1 cellular context compared by ENCODE assay signal in the genomic region with DNA sequence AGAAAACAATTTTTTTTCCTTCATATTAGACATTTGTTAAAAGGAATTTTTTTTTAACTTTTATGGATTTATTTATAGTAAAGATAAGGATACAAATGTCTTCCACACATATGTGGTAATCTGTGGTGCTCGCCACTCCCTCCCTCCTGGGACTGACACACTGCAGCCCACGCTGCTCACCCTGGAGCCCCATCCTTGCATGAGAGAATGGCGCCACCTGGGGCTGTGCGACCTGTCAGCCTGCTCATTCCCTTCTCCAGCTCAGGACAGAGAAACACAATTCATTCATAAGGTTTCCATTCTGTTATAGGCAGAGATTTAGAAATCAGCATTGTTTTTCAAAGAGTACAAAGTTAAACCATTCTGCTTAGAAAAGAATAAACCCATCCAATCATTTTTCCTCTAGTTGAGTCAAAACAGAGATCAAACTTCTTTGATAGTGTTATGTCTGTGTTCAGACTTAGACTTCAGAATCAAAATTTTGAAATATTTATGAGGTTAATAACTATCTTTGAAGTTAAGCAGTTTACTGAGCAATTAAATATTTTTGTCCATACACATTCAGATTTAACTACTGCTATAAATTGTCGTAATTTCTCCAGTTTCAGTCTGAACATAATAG.
TF ChIP-seq lines count a peak whose summit lies in the region.

No MANE protein-coding gene starts in this region.

TF ChIP-seq in HepG2, 621 proteins besides CTCF, POLR2A, EP300 and RAD21 (continued from another document and continues in another):
- TF ChIP-seq CHD2 (IDR thresholded peaks at IDR 0.05; ENCODE audit: low read depth, low read length) = no peak
- TF ChIP-seq NR1H2 (CRISPR knock-in tag; IDR thresholded peaks at IDR 0.05; ENCODE audit: borderline replicate concordance, low read depth) = no peak
- TF ChIP-seq, protein P1, sequence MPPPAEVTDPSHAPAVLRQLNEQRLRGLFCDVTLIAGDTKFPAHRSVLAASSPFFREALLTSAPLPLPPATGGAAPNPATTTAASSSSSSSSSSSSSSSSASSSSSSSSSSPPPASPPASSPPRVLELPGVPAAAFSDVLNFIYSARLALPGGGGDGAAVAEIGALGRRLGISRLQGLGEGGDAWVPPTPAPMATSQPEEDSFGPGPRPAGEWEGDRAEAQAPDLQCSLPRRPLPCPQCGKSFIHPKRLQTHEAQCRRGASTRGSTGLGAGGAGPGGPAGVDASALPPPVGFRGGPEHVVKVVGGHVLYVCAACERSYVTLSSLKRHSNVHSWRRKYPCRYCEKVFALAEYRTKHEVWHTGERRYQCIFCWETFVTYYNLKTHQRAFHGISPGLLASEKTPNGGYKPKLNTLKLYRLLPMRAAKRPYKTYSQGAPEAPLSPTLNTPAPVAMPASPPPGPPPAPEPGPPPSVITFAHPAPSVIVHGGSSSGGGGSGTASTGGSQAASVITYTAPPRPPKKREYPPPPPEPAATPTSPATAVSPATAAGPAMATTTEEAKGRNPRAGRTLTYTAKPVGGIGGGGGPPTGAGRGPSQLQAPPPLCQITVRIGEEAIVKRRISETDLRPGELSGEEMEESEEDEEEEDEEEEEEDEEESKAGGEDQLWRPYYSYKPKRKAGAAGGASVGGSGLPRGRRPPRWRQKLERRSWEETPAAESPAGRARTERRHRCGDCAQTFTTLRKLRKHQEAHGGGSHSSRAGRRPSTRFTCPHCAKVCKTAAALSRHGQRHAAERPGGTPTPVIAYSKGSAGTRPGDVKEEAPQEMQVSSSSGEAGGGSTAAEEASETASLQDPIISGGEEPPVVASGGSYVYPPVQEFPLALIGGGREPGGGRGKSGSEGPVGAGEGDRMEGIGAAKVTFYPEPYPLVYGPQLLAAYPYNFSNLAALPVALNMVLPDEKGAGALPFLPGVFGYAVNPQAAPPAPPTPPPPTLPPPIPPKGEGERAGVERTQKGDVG (CRISPR knock-in tag; IDR thresholded peaks at IDR 0.05; ENCODE audit: borderline replicate concordance) = no peak
- no peak for TF ChIP-seq KLF13 (CRISPR knock-in tag; IDR thresholded peaks at IDR 0.05)
- no peak for TF ChIP-seq ZNF234 (CRISPR knock-in tag; conservative IDR thresholded peaks at IDR 0.05)
- no peak for TF ChIP-seq MIER2 (CRISPR knock-in tag; IDR thresholded peaks at IDR 0.05)
- TF ChIP-seq ZBTB8A (CRISPR knock-in tag; IDR thresholded peaks at IDR 0.05; ENCODE audit: borderline replicate concordance, low read depth) = no peak
- no peak for TF ChIP-seq MAFK (conservative IDR thresholded peaks at IDR 0.05 in 1 of 2, IDR thresholded peaks at IDR 0.05 in 1 of 2; ENCODE audit: low read length in 2 of 2)
- no peak for TF ChIP-seq CREBL2 (CRISPR knock-in tag; IDR thresholded peaks at IDR 0.05; ENCODE audit: borderline replicate concordance)
- TF ChIP-seq KDM2A (CRISPR knock-in tag; IDR thresholded peaks at IDR 0.05; ENCODE audit: borderline replicate concordance, low read depth) = peak; percentile 67; the same call in 1 of the 2 replicates
- no peak for TF ChIP-seq TMF1 (CRISPR knock-in tag; IDR thresholded peaks at IDR 0.05; ENCODE audit: low read depth)
- no peak for TF ChIP-seq GPN1 (CRISPR knock-in tag; IDR thresholded peaks at IDR 0.05; ENCODE audit: borderline replicate concordance)
- no peak for TF ChIP-seq PRDM15 (CRISPR knock-in tag; IDR thresholded peaks at IDR 0.05)
- no peak for TF ChIP-seq ZNF256 (CRISPR knock-in tag; conservative IDR thresholded peaks at IDR 0.05)
- no peak for TF ChIP-seq ZMYM4 (CRISPR knock-in tag; IDR thresholded peaks at IDR 0.05)
- no peak for TF ChIP-seq NFATC3 (CRISPR knock-in tag; IDR thresholded peaks at IDR 0.05)
- no peak for TF ChIP-seq RFXAP (CRISPR knock-in tag; IDR thresholded peaks at IDR 0.05; ENCODE audit: borderline replicate concordance)
- no peak for TF ChIP-seq ZSCAN20 (CRISPR knock-in tag; IDR thresholded peaks at IDR 0.05; ENCODE audit: borderline replicate concordance)
- TF ChIP-seq ZFP36L2 (CRISPR knock-in tag; IDR thresholded peaks at IDR 0.05) = no peak
- TF ChIP-seq, protein P2, sequence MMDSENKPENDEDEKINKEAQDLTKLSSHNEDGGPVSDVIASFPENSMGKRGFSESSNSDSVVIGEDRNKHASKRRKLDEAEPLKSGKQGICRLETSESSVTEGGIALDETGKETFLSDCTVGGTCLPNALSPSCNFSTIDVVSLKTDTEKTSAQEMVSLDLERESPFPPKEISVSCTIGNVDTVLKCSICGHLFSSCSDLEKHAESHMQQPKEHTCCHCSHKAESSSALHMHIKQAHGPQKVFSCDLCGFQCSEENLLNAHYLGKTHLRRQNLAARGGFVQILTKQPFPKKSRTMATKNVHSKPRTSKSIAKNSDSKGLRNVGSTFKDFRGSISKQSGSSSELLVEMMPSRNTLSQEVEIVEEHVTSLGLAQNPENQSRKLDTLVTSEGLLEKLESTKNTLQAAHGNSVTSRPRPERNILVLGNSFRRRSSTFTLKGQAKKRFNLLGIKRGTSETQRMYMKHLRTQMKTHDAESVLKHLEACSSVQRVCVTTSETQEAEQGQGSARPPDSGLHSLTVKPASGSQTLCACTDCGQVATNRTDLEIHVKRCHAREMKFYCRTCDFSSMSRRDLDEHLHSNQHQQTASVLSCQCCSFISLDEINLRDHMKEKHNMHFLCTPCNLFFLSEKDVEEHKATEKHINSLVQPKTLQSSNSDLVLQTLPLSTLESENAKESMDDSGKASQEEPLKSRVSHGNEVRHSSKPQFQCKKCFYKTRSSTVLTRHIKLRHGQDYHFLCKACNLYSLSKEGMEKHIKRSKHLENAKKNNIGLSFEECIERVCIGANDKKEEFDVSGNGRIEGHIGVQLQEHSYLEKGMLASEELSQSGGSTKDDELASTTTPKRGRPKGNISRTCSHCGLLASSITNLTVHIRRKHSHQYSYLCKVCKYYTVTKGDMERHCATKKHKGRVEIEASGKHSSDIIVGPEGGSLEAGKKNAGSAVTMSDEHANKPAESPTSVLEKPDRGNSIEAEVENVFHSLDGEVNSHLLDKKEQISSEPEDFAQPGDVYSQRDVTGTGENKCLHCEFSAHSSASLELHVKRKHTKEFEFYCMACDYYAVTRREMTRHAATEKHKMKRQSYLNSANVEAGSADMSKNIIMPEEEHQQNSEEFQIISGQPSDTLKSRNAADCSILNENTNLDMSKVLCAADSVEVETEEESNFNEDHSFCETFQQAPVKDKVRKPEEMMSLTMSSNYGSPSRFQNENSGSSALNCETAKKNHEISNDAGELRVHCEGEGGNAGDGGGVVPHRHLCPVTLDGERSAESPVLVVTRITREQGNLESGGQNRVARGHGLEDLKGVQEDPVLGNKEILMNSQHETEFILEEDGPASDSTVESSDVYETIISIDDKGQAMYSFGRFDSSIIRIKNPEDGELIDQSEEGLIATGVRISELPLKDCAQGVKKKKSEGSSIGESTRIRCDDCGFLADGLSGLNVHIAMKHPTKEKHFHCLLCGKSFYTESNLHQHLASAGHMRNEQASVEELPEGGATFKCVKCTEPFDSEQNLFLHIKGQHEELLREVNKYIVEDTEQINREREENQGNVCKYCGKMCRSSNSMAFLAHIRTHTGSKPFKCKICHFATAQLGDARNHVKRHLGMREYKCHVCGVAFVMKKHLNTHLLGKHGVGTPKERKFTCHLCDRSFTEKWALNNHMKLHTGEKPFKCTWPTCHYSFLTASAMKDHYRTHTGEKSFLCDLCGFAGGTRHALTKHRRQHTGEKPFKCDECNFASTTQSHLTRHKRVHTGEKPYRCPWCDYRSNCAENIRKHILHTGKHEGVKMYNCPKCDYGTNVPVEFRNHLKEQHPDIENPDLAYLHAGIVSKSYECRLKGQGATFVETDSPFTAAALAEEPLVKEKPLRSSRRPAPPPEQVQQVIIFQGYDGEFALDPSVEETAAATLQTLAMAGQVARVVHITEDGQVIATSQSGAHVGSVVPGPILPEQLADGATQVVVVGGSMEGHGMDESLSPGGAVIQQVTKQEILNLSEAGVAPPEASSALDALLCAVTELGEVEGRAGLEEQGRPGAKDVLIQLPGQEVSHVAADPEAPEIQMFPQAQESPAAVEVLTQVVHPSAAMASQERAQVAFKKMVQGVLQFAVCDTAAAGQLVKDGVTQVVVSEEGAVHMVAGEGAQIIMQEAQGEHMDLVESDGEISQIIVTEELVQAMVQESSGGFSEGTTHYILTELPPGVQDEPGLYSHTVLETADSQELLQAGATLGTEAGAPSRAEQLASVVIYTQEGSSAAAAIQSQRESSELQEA (CRISPR knock-in tag; IDR thresholded peaks at IDR 0.05; ENCODE audit: not compliant biosample characterization) = no peak
- no peak for TF ChIP-seq ZNF124 (CRISPR knock-in tag; IDR thresholded peaks at IDR 0.05)
- TF ChIP-seq ZNF484 (CRISPR knock-in tag; IDR thresholded peaks at IDR 0.05; ENCODE audit: borderline replicate concordance, low read depth) = no peak
- no peak for TF ChIP-seq ESRRA (CRISPR knock-in tag; IDR thresholded peaks at IDR 0.05; ENCODE audit: low read depth)
- no peak for TF ChIP-seq TBX2 (CRISPR knock-in tag; IDR thresholded peaks at IDR 0.05; ENCODE audit: borderline replicate concordance)
- TF ChIP-seq MTERF4 (CRISPR knock-in tag; IDR thresholded peaks at IDR 0.05) = no peak
- TF ChIP-seq KLF16 (CRISPR knock-in tag; IDR thresholded peaks at IDR 0.05) = no peak
- no peak for TF ChIP-seq ZNF878 (CRISPR knock-in tag; IDR thresholded peaks at IDR 0.05)
- 0 out of 2 replicates have a peak, but pooled peaks have one; percentile 39 for TF ChIP-seq ZKSCAN8 (CRISPR knock-in tag; IDR thresholded peaks at IDR 0.05; ENCODE audit: borderline replicate concordance)
- TF ChIP-seq ZNF713 (CRISPR knock-in tag; IDR thresholded peaks at IDR 0.05) = no peak
- no peak for TF ChIP-seq ZNF383 (CRISPR knock-in tag; IDR thresholded peaks at IDR 0.05; ENCODE audit: borderline replicate concordance)
- TF ChIP-seq, protein P3, sequence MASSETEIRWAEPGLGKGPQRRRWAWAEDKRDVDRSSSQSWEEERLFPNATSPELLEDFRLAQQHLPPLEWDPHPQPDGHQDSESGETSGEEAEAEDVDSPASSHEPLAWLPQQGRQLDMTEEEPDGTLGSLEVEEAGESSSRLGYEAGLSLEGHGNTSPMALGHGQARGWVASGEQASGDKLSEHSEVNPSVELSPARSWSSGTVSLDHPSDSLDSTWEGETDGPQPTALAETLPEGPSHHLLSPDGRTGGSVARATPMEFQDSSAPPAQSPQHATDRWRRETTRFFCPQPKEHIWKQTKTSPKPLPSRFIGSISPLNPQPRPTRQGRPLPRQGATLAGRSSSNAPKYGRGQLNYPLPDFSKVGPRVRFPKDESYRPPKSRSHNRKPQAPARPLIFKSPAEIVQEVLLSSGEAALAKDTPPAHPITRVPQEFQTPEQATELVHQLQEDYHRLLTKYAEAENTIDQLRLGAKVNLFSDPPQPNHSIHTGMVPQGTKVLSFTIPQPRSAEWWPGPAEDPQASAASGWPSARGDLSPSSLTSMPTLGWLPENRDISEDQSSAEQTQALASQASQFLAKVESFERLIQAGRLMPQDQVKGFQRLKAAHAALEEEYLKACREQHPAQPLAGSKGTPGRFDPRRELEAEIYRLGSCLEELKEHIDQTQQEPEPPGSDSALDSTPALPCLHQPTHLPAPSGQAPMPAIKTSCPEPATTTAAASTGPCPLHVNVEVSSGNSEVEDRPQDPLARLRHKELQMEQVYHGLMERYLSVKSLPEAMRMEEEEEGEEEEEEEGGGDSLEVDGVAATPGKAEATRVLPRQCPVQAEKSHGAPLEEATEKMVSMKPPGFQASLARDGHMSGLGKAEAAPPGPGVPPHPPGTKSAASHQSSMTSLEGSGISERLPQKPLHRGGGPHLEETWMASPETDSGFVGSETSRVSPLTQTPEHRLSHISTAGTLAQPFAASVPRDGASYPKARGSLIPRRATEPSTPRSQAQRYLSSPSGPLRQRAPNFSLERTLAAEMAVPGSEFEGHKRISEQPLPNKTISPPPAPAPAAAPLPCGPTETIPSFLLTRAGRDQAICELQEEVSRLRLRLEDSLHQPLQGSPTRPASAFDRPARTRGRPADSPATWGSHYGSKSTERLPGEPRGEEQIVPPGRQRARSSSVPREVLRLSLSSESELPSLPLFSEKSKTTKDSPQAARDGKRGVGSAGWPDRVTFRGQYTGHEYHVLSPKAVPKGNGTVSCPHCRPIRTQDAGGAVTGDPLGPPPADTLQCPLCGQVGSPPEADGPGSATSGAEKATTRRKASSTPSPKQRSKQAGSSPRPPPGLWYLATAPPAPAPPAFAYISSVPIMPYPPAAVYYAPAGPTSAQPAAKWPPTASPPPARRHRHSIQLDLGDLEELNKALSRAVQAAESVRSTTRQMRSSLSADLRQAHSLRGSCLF (CRISPR knock-in tag; IDR thresholded peaks at IDR 0.05; ENCODE audit: borderline replicate concordance) = no peak
- TF ChIP-seq ZNF12 (CRISPR knock-in tag; IDR thresholded peaks at IDR 0.05) = no peak
- no peak; the same call in 1 of the 2 replicates for TF ChIP-seq GATAD1 (CRISPR knock-in tag; IDR thresholded peaks at IDR 0.05)
- TF ChIP-seq, protein P4, sequence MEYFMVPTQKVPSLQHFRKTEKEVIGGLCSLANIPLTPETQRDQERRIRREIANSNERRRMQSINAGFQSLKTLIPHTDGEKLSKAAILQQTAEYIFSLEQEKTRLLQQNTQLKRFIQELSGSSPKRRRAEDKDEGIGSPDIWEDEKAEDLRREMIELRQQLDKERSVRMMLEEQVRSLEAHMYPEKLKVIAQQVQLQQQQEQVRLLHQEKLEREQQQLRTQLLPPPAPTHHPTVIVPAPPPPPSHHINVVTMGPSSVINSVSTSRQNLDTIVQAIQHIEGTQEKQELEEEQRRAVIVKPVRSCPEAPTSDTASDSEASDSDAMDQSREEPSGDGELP (IDR thresholded peaks at IDR 0.05; ENCODE audit: borderline replicate concordance, low read depth) = no peak
